Comparison of ENCODE assay signal across 15 cellular contexts in genomic region chr4:29390921-29391320, GRCh38.
"Had no signal": no experiment of that assay in that cellular context is flagged by ENCODE, and none has a peak within 500 bp of the region (broad histone marks: within the 10 kb centered on the region; RNA-seq: fewer than 3 reads in every experiment).

No MANE protein-coding gene starts in this region.

- H3K27me3 ChIP-seq: gastroesophageal sphincter, right atrium auricular region, tibial artery, upper lobe of left lung, uterus had no signal

- H3K27ac ChIP-seq: gastroesophageal sphincter, right atrium auricular region, tibial artery, upper lobe of left lung, uterus had no signal

- DNase-seq: glutamatergic neuron; islet precursor cell; mammary epithelial cell; naive thymus-derived CD4-positive, alpha-beta T cell; nephron progenitor cell; posterior cingulate gyrus; small intestine; stimulated activated CD4-positive, alpha-beta T cell treated with anti-CD3 and anti-CD28 coated beads, Interleukin-2, amount 100 ng/mL, for 48 hours; stimulated activated naive CD8-positive, alpha-beta T cell treated with anti-CD3 and anti-CD28 coated beads, Interleukin-15, Interleukin-2, amounts not matched to agents 100 U/mL and 50 U/mL, for 24 hours; tibial artery; upper lobe of left lung; uterus had no signal

- H3K4me1 ChIP-seq: gastroesophageal sphincter, right atrium auricular region, tibial artery, upper lobe of left lung, uterus had no signal

- H3K9me3 ChIP-seq: right atrium auricular region, tibial artery, upper lobe of left lung, uterus had no signal

- H3K4me3 ChIP-seq: gastroesophageal sphincter, right atrium auricular region, tibial artery, upper lobe of left lung, uterus had no signal

- H3K36me3 ChIP-seq: gastroesophageal sphincter, right atrium auricular region, tibial artery, upper lobe of left lung, uterus had no signal

- ATAC-seq: gastroesophageal sphincter; left lobe of liver; naive thymus-derived CD4-positive, alpha-beta T cell; stimulated activated naive CD8-positive, alpha-beta T cell treated with anti-CD3 and anti-CD28 coated beads, Interleukin-15, Interleukin-2, amounts not matched to agents 100 U/mL and 50 U/mL, for 24 hours had no signal
